ENCODE assay signal across 19 cellular contexts in the genomic region with DNA sequence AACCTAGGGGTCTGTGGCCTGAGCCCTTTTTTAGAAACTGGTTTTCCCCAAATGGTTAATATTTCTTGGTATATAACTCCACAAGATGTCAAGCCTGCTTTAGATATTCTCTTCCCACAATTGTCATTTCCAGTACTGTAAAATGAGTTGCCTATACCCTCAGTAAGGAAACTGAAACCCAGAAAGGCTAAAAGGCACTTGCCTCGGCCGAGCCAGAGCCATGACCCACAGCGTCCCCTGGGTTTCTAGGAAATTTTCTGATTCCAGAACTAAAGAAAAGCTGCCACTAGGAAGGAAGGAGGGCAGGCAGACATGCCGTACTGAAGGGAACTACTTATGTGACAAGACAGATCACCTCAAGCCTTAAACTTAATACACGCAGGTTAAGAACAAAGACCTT. TPM values are rescaled to one million over a fixed set of nuclear protein-coding genes. Genes with fewer than 3 reads are reported as not detected.
DNase-seq lines count a peak whose midpoint lies in the region; ATAC-seq and TF ChIP-seq lines count a peak whose summit lies in the region.
"Had no signal": no experiment of that assay in that cellular context is flagged by ENCODE, and none has a peak within 500 bp of the region (broad histone marks: within the 10 kb centered on the region; RNA-seq: fewer than 3 reads in every experiment).

No MANE protein-coding gene starts in this region.

- intact Hi-C loops in CD14-positive monocyte (cut with micrococcal nuclease): loop anchor here (10.0 kb wide), 2 partner anchors 55 to 295 kb away; partner anchors contain the start of genes ATP8B4 (in 1 of the 2) and GABPB1 (in 1 of the 2)
- intact Hi-C loops in dendritic cell treated with granulocyte-macrophage colony-stimulating factor and Interleukin-4, amounts not matched to agents 40 ng/mL and 50 ng/mL, for 4 days (cut with micrococcal nuclease): loop anchor here (10.0 kb wide), 1 partner anchor 65 kb away; no protein-coding TSS in a partner anchor
- intact Hi-C loops in natural killer cell (cut with micrococcal nuclease): loop anchor here (5.0 kb wide), 1 partner anchor 58 kb away; no protein-coding TSS in a partner anchor
- intact Hi-C loops in colonic mucosa (cut with DNase I): no loop called here

- DNase-seq in CD14-positive monocyte (ENCODE audit: low spot score) (no peak), GM23338 (ENCODE audit: low spot score) (peak; percentile 46), natural killer cell (no peak), germinal center (ENCODE audit: low spot score) (no peak), NCI-H1105 (lab: John Stamatoyannopoulos, UW) (no peak), colonic mucosa (no peak)
- DNase-seq: activated CD4-positive, alpha-beta T cell treated with anti-CD3 and anti-CD28 coated beads, Interleukin-2, amount 50 U/mL, for 48 hours; activated T-cell treated with anti-CD3 and anti-CD28 coated beads, Interleukin-2, amount 50 U/mL, for 4 hours; mammary epithelial cell; NCI-H187; NCI-H446; nephron progenitor cell; NK-92 treated with Interleukin-12 subunit alpha and Interleukin-12 subunit beta, amount 100 ng/mL, for 24 hours; testis had no signal

- H3K27ac Mint-ChIP-seq in CD14-positive monocyte (peak overlapping the region; percentile 89 to 97 (median 93)), GM23338 (peak overlapping the region; percentile 84), natural killer cell (peak overlapping the region; percentile 55 to 58)
- H3K27ac Mint-ChIP-seq in dendritic cell treated with granulocyte-macrophage colony-stimulating factor and Interleukin-4, amounts not matched to agents 40 ng/mL and 50 ng/mL, for 4 days: peak overlapping the region; percentile 74
- H3K27ac Mint-ChIP-seq: nephron progenitor cell had no signal

- H3K4me3 Mint-ChIP-seq in CD14-positive monocyte (peak overlapping the region; percentile 81 to 84), GM23338 (no peak overlapping the region), natural killer cell (peak overlapping the region; percentile 41)
- H3K4me3 Mint-ChIP-seq in dendritic cell treated with granulocyte-macrophage colony-stimulating factor and Interleukin-4, amounts not matched to agents 40 ng/mL and 50 ng/mL, for 4 days: peak overlapping the region; percentile 52
- H3K4me3 Mint-ChIP-seq: activated T-cell treated with anti-CD3 and anti-CD28 coated beads, Interleukin-2, amount 50 U/mL, for 4 hours; nephron progenitor cell had no signal

- no peak overlapping the region for H3K9ac ChIP-seq in colonic mucosa (ENCODE audit: low read depth in 2 of 2, low read length in 2 of 2)
- H3K9ac ChIP-seq: BLaER1 had no signal

- H3K4me2 ChIP-seq in GM23338: peak overlapping the region; percentile 1; the same call in 1 of the 2 replicates
- H3K4me2 ChIP-seq: BLaER1 had no signal

- TF ChIP-seq CTCF in CD14-positive monocyte (IDR thresholded peaks at IDR 0.05) (no peak), GM23338 (conservative IDR thresholded peaks at IDR 0.05; ENCODE audit: low read depth in 2 of 2) (no peak), natural killer cell (IDR thresholded peaks at IDR 0.05) (no peak), colonic mucosa (IDR thresholded peaks at IDR 0.05) (no peak)

- ATAC-seq in GM23338: peak; percentile 73
- peak in 2 of 3 donors; percentile 29 to 51 for ATAC-seq in natural killer cell
- ATAC-seq: activated T-cell treated with anti-CD3 and anti-CD28 coated beads, Interleukin-2, amount 50 U/mL, for 4 hours; esophagus mucosa had no signal

- no peaks in the 10 kb centered on the region for H3K27me3 Mint-ChIP-seq in CD14-positive monocyte (ENCODE audit: low read depth in 3 of 3)
- peaks cover 3% of the 10 kb centered on the region for H3K27me3 Mint-ChIP-seq in GM23338 (ENCODE audit: insufficient read depth, low read depth, poor library complexity)
- no peaks in the 10 kb centered on the region for H3K27me3 Mint-ChIP-seq in dendritic cell treated with granulocyte-macrophage colony-stimulating factor and Interleukin-4, amounts not matched to agents 40 ng/mL and 50 ng/mL, for 4 days
- H3K27me3 Mint-ChIP-seq in natural killer cell (ENCODE audit: low read depth in 2 of 2): no peaks in the 10 kb centered on the region

- H4K20me1 ChIP-seq in GM23338 (replicated peaks; ENCODE audit: insufficient read depth): no peaks in the 10 kb centered on the region
- H4K20me1 ChIP-seq: BLaER1 had no signal

- H2AFZ ChIP-seq in GM23338: peak overlapping the region; percentile 30; the same call in 1 of the 2 replicates

- H3K36me3 ChIP-seq in GM23338 (ENCODE audit: insufficient read depth) (no peaks in the 10 kb centered on the region), colonic mucosa (no peaks in the 10 kb centered on the region)
- H3K36me3 ChIP-seq: BLaER1 had no signal

- H3F3A ChIP-seq in GM23338 (replicated peaks; ENCODE audit: low read depth): no peaks in the 10 kb centered on the region

- H3K27me3 ChIP-seq in GM23338 (ENCODE audit: insufficient read depth): no peaks in the 10 kb centered on the region
- no peaks in the 10 kb centered on the region for H3K27me3 ChIP-seq in colonic mucosa
- H3K27me3 ChIP-seq: BLaER1, testis had no signal

- no peaks in the 10 kb centered on the region for H3K79me2 ChIP-seq in GM23338 (replicated peaks; ENCODE audit: insufficient read depth)

- peaks cover 77% of the 10 kb centered on the region for H3K4me1 Mint-ChIP-seq in CD14-positive monocyte
- peaks cover 27% of the 10 kb centered on the region for H3K4me1 Mint-ChIP-seq in GM23338
- H3K4me1 Mint-ChIP-seq in dendritic cell treated with granulocyte-macrophage colony-stimulating factor and Interleukin-4, amounts not matched to agents 40 ng/mL and 50 ng/mL, for 4 days (ENCODE audit: low read depth): peaks cover 74% of the 10 kb centered on the region
- peaks cover 89 to 90% of the 10 kb centered on the region in 2 donors for H3K4me1 Mint-ChIP-seq in natural killer cell

- no peak overlapping the region for H3K27ac ChIP-seq in GM23338 (ENCODE audit: low read depth)
- no peak overlapping the region for H3K27ac ChIP-seq in colonic mucosa
- H3K27ac ChIP-seq: BLaER1, testis had no signal

- no peaks in the 10 kb centered on the region for H3K9me3 ChIP-seq in colonic mucosa
- H3K9me3 ChIP-seq: BLaER1, testis had no signal

- no peaks in the 10 kb centered on the region for H3K9me2 ChIP-seq in GM23338 (ENCODE audit: insufficient read depth)

- H3K4me1 ChIP-seq in GM23338 (ENCODE audit: insufficient read depth): peaks cover 12% of the 10 kb centered on the region
- H3K4me1 ChIP-seq in colonic mucosa: no peaks in the 10 kb centered on the region

- H3K4me3 ChIP-seq in GM23338 (no peak overlapping the region), colonic mucosa (no peak overlapping the region)
- H3K4me3 ChIP-seq: BLaER1, testis had no signal

- peaks cover 0 to 2% (median 0%) of the 10 kb centered on the region in 7 donors for H3K9me3 Mint-ChIP-seq in CD14-positive monocyte
- no peaks in the 10 kb centered on the region for H3K9me3 Mint-ChIP-seq in GM23338
- H3K9me3 Mint-ChIP-seq in dendritic cell treated with granulocyte-macrophage colony-stimulating factor and Interleukin-4, amounts not matched to agents 40 ng/mL and 50 ng/mL, for 4 days: no peaks in the 10 kb centered on the region
- H3K9me3 Mint-ChIP-seq in natural killer cell: no peaks in the 10 kb centered on the region
- H3K9me3 Mint-ChIP-seq: activated T-cell treated with anti-CD3 and anti-CD28 coated beads, Interleukin-2, amount 50 U/mL, for 4 hours had no signal

- H3K36me3 Mint-ChIP-seq in CD14-positive monocyte: peaks cover 3 to 19% of the 10 kb centered on the region in 2 donors
- no peaks in the 10 kb centered on the region for H3K36me3 Mint-ChIP-seq in GM23338 (ENCODE audit: low read depth)
- H3K36me3 Mint-ChIP-seq in dendritic cell treated with granulocyte-macrophage colony-stimulating factor and Interleukin-4, amounts not matched to agents 40 ng/mL and 50 ng/mL, for 4 days (ENCODE audit: low read depth): peaks cover 26% of the 10 kb centered on the region
- H3K36me3 Mint-ChIP-seq in natural killer cell: no peaks in the 10 kb centered on the region

TF ChIP-seq in GM23338, 12 proteins besides CTCF, POLR2A, EP300 and RAD21:
- TF ChIP-seq JUNB (IDR thresholded peaks at IDR 0.05; ENCODE audit: unreplicated experiment) (no peak), ZNF331 (CRISPR knock-in tag; IDR thresholded peaks at IDR 0.05; ENCODE audit: low read depth) (no peak), EZH2 (IDR thresholded peaks at IDR 0.05; ENCODE audit: low read depth, unreplicated experiment) (no peak)

RNA-seq across cellular contexts. Expression of gene ATP8B4, which starts 59.1 kb away (rescaled TPM):
- polyA plus RNA-seq in CD14-positive monocyte: 1 to 10 TPM; 6.1 to 6.8 TPM
- 0.24 and 4.5 TPM in 2 replicates for total RNA-seq in GM23338 (2014; rRNA removed; shearing (Covaris generic))
- polyA plus RNA-seq in GM23338 (2016; fragmentation: Nextera tagmentation; extraction: Ambion mirVana): 0.07 TPM in 1 of 2 replicates, not detected in the other
- total RNA-seq in natural killer cell: 10 to 100 TPM; 55.6 to 89.5 (median 75.1) TPM
- total RNA-seq in colonic mucosa: 1 to 10 TPM; 2.7 to 3.0 TPM
- total RNA-seq: MCF 10A, pulmonary artery endothelial cell had no signal
- polyA plus RNA-seq: mammary epithelial cell had no signal

Comparison
In these comparisons a context has a peak if more than half of its experiments do, and no peak if none do; other contexts are left out.
1. RNA of gene ATP8B4, which starts 59.1 kb away (total RNA-seq): 55.6 to 89.5 TPM in natural killer cell; 2.7 to 3.0 TPM in colonic mucosa and 0.24 to 4.5 TPM in GM23338; every median in the first group is over 10 times any median in the second.
2. Peak in every context shown above with its lines, with median percentiles within 50 percentile points of each other: H3K27ac Mint-ChIP-seq.